ENCODE assay signal across 13 cellular contexts in the genomic region with DNA sequence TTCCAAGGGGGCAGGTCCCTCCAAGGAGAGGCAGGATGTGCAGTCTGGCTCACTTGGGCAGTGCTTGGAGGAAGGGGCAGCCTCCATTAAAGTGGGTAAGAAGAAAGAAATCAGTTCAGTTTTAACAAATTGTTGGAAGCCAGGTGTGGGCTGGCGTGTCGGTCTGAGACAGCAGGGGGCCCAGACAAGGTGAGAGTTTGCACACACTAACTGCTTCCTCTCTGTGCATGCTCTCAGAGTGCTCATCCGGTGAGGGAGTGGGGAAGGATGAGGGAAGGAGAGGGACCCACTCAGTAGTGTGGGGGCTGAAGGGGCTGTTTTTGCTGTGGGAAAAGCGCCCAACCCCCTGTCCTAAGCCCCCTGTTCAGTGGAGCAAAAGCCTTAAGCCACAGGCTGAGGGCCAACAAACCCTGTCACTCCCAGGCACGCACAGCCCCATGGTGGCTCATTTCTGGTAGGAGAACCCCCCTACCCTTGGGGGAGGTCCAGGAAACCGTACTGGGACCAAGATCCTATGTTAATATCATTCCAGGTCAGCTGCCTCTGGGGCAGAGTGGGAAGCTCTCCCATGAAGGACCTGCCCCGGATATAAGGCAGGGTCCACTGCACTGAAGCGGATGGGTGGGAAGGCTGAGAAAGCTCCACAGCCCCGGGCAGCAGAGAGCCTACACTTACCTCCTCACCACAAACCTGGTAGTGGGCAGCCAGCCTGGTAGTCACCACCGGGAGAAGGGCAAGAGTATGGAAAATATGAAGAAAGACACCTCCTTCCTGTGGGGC.
"Had no signal": no experiment of that assay in that cellular context is flagged by ENCODE, and none has a peak within 500 bp of the region (broad histone marks: within the 10 kb centered on the region; RNA-seq: fewer than 3 reads in every experiment).

No MANE protein-coding gene starts in this region.

- H3K27me3 ChIP-seq: foreskin keratinocyte, heart left ventricle, ovary, tibial nerve had no signal

- ATAC-seq: foreskin keratinocyte, heart left ventricle, left ventricle myocardium superior, T-helper 17 cell had no signal

- FAIRE-seq: kidney had no signal

- H3K36me3 Mint-ChIP-seq: activated CD4-positive, alpha-beta memory T cell treated with anti-CD3 and anti-CD28 coated beads for 36 hours; activated naive CD4-positive, alpha-beta T cell treated with anti-CD3 and anti-CD28 coated beads, Interleukin-2, amount 50 U/mL, for 72 hours; mesothelial cell of epicardium had no signal

- DNase-seq: activated CD4-positive, alpha-beta memory T cell treated with anti-CD3 and anti-CD28 coated beads for 36 hours; activated CD4-positive, CD25-positive, alpha-beta regulatory T cell; cerebellar nuclear complex; foreskin keratinocyte; heart left ventricle; kidney; left ventricle myocardium superior; ovary; T-helper 17 cell had no signal

- H3K27me3 Mint-ChIP-seq: activated CD4-positive, alpha-beta memory T cell treated with anti-CD3 and anti-CD28 coated beads for 36 hours had no signal

- H3K4me3 Mint-ChIP-seq: activated CD4-positive, alpha-beta memory T cell treated with anti-CD3 and anti-CD28 coated beads for 36 hours; mesothelial cell of epicardium; neural crest cell; T-helper 17 cell had no signal

- H3K36me3 ChIP-seq: heart left ventricle, ovary, tibial nerve had no signal

- H3K27ac Mint-ChIP-seq: activated CD4-positive, alpha-beta memory T cell treated with anti-CD3 and anti-CD28 coated beads for 36 hours; activated naive CD4-positive, alpha-beta T cell treated with anti-CD3 and anti-CD28 coated beads, Interleukin-2, amount 50 U/mL, for 72 hours; mesothelial cell of epicardium; T-helper 17 cell had no signal

- H3K4me3 ChIP-seq: heart left ventricle, ovary, tibial nerve had no signal

- H3K9me3 Mint-ChIP-seq: activated CD4-positive, alpha-beta memory T cell treated with anti-CD3 and anti-CD28 coated beads for 36 hours; activated naive CD4-positive, alpha-beta T cell treated with anti-CD3 and anti-CD28 coated beads, Interleukin-2, amount 50 U/mL, for 72 hours; mesothelial cell of epicardium; neural crest cell had no signal

- H3K27ac ChIP-seq: foreskin keratinocyte, heart left ventricle, ovary, tibial nerve had no signal

- H3K9me3 ChIP-seq: heart left ventricle, ovary, tibial nerve had no signal
